Comparison of ENCODE assay signal across 8 cellular contexts in genomic region chr17:40646791-40647548, GRCh38.
DNase-seq lines count a peak whose midpoint lies in the region; ATAC-seq and TF ChIP-seq lines count a peak whose summit lies in the region.

No MANE protein-coding gene starts in this region.

- H3K36me3 ChIP-seq in brain microvascular endothelial cell (replicated peaks), result peaks cover 12% of the 10 kb centered on the region

- no peak for TF ChIP-seq CTCF in brain microvascular endothelial cell (IDR thresholded peaks at IDR 0.05; ENCODE audit: low read depth, low read length, missing control alignments)

- H3K27me3 ChIP-seq in brain microvascular endothelial cell (replicated peaks), result no peaks in the 10 kb centered on the region

- peak overlapping the region; percentile 98 to 99 for H3K4me3 Mint-ChIP-seq in stimulated activated naive CD8-positive, alpha-beta T cell treated with anti-CD3 and anti-CD28 coated beads, Interleukin-15, amount 100 ng/mL, for 72 hours

- peak overlapping the region; percentile 100 for H3K27ac Mint-ChIP-seq in stimulated activated naive CD8-positive, alpha-beta T cell treated with anti-CD3 and anti-CD28 coated beads, Interleukin-15, amount 100 ng/mL, for 72 hours

- H3K9me3 Mint-ChIP-seq in stimulated activated naive CD8-positive, alpha-beta T cell treated with anti-CD3 and anti-CD28 coated beads, Interleukin-15, amount 100 ng/mL, for 72 hours, result no peaks in the 10 kb centered on the region

- DNase-seq in NCI-H1092 treated with DMSO at 0.1 percent for 48 hours (lab: John Stamatoyannopoulos, UW) (peak; percentile 56), NCI-H1092 (lab: John Stamatoyannopoulos, UW) (no peak), NOMO-1 treated with DMSO at 0.1 percent for 48 hours (lab: John Stamatoyannopoulos, UW; ENCODE audit: unreplicated experiment) (peak; percentile 53), brain microvascular endothelial cell (peak; percentile 28), left kidney (ENCODE audit: low read depth, low spot score) (peak; percentile 72), GF-D8 (lab: John Stamatoyannopoulos, UW) (no peak)
- DNase-seq in stimulated activated naive CD8-positive, alpha-beta T cell treated with anti-CD3 and anti-CD28 coated beads, Interleukin-15, amount 100 ng/mL, for 72 hours, result no peak

- peaks cover 47% of the 10 kb centered on the region for H3K4me1 Mint-ChIP-seq in stimulated activated naive CD8-positive, alpha-beta T cell treated with anti-CD3 and anti-CD28 coated beads, Interleukin-15, amount 100 ng/mL, for 72 hours

- ATAC-seq in GM21825 (IDR thresholded peaks at IDR 0.05; ENCODE audit: unreplicated experiment), result peak; percentile 24
- ATAC-seq in stimulated activated naive CD8-positive, alpha-beta T cell treated with anti-CD3 and anti-CD28 coated beads, Interleukin-15, amount 100 ng/mL, for 72 hours, result peak; percentile 59

- H3K27me3 Mint-ChIP-seq in stimulated activated naive CD8-positive, alpha-beta T cell treated with anti-CD3 and anti-CD28 coated beads, Interleukin-15, amount 100 ng/mL, for 72 hours, result no peaks in the 10 kb centered on the region

- H3K27ac ChIP-seq in brain microvascular endothelial cell, result peak overlapping the region; percentile 97

- in situ Hi-C loops in brain microvascular endothelial cell (cut with HindIII; ENCODE audit: low pct_ligation_motif_present, low sequenced_read_pairs), result no loop called here

- H3K4me3 ChIP-seq in brain microvascular endothelial cell (ENCODE audit: low read depth, low read length), result peak overlapping the region; percentile 89

Comparison
In these comparisons a context has a peak if more than half of its experiments do, and no peak if none do; other contexts are left out.
1. DNase-seq: peak in NCI-H1092 treated with DMSO at 0.1 percent for 48 hours (single experiment), NOMO-1 treated with DMSO at 0.1 percent for 48 hours (single experiment), brain microvascular endothelial cell (single experiment) and left kidney (single experiment); none in NCI-H1092 (single experiment), stimulated activated naive CD8-positive, alpha-beta T cell treated with anti-CD3 and anti-CD28 coated beads, Interleukin-15, amount 100 ng/mL, for 72 hours (0 of 2) and GF-D8 (single experiment).